In the genomic region with DNA sequence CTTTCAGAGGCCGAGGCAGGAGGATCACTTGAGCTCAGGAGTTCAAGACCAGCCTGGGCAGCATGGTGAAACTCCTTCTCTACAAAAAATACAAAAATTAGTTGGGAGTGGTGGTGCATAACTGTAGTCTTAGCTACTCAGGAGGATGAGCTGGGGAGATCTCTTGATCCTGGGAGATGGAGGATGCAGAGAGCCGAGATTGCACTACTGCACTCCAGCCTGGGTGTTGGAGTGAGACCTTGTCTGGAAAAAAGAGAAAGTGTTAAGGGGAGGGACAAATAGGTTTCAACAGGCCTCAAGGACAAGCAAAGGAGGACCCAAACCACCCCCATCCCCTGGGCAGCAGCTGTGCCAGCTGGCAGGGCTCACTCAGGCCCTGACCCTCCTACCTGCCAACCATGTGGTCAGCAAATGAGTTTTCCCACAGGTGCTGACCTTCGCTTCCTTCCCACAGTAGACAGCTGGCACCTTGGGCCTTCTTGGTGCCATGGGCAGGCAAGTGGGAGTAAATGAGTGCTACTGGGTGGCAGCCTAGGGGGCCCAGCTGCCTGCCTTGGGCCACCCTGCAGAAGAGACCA, we compare ENCODE assay signal across 25 cellular contexts. TPM values are rescaled to one million over a fixed set of nuclear protein-coding genes. Genes with fewer than 3 reads are reported as not detected.
DNase-seq lines count a peak whose midpoint lies in the region; ATAC-seq, FAIRE-seq and TF ChIP-seq lines count a peak whose summit lies in the region.
"Had no signal": no experiment of that assay in that cellular context is flagged by ENCODE, and none has a peak within 500 bp of the region (broad histone marks: within the 10 kb centered on the region; RNA-seq: fewer than 3 reads in every experiment).

No MANE protein-coding gene starts in this region.

- no peak for FAIRE-seq in pancreas (lab: Jason Lieb, UNC)
- FAIRE-seq: A549, D721Med, G401.6, GM12891, GM19239 had no signal

- H3K4me2 ChIP-seq in neuronal stem cell (ENCODE audit: insufficient read depth, low read length, poor library complexity, severe bottlenecking), result no peak overlapping the region
- H3K4me2 ChIP-seq: A549, BLaER1 had no signal

- no peak overlapping the region for H2BK120ac ChIP-seq in neuronal stem cell (ENCODE audit: low read depth, low read length)

- H3K27ac Mint-ChIP-seq in CD8-positive, alpha-beta memory T cell, result no peak overlapping the region
- H3K27ac Mint-ChIP-seq: CD14-positive monocyte; CD4-positive, alpha-beta memory T cell; CD4-positive, CD25-positive, alpha-beta regulatory T cell had no signal

- H2BK15ac ChIP-seq in neuronal stem cell (ENCODE audit: low read length), result no peak overlapping the region

- no peak overlapping the region for H2BK5ac ChIP-seq in neuronal stem cell (ENCODE audit: low read length)

- H3K27ac ChIP-seq in body of pancreas (peak overlapping the region; percentile 87 to 97 (median 88)), neuronal stem cell (replicated peaks; ENCODE audit: low read length) (no peak overlapping the region), pancreas (peak overlapping the region; percentile 65 to 93 (median 80))
- H3K27ac ChIP-seq in CD8-positive, alpha-beta memory T cell (ENCODE audit: low read depth, low read length), result no peak overlapping the region
- H3K27ac ChIP-seq: 22Rv1, A549, BLaER1 had no signal

- TF ChIP-seq CTCF in body of pancreas (IDR thresholded peaks at IDR 0.05) (no peak), pancreas (IDR thresholded peaks at IDR 0.05) (no peak)

- no peak overlapping the region for H4K91ac ChIP-seq in neuronal stem cell (ENCODE audit: low read depth, low read length, poor library complexity)

- H3K9ac ChIP-seq in neuronal stem cell (ENCODE audit: low read depth, low read length, poor library complexity), result no peak overlapping the region
- H3K9ac ChIP-seq: BLaER1 had no signal

- H3K23ac ChIP-seq in neuronal stem cell (ENCODE audit: low read depth, low read length, poor library complexity), result no peak overlapping the region

- peak overlapping the region; percentile 4 to 14 for H3K4me3 ChIP-seq in body of pancreas
- H3K4me3 ChIP-seq in neuronal stem cell (ENCODE audit: low read length in 2 of 2), result no peak overlapping the region
- H3K4me3 ChIP-seq in pancreas, result peak overlapping the region in 3 of 4 donors; percentile 16 to 39 (median 29)
- H3K4me3 ChIP-seq in CD8-positive, alpha-beta memory T cell (ENCODE audit: low read length), result no peak overlapping the region
- H3K4me3 ChIP-seq: A549, BLaER1 had no signal

- no peak overlapping the region for H3K4me3 Mint-ChIP-seq in CD8-positive, alpha-beta memory T cell
- H3K4me3 Mint-ChIP-seq: CD14-positive monocyte; CD4-positive, alpha-beta memory T cell; CD4-positive, CD25-positive, alpha-beta regulatory T cell had no signal

- H3K36me3 Mint-ChIP-seq in CD8-positive, alpha-beta memory T cell, result no peaks in the 10 kb centered on the region
- H3K36me3 Mint-ChIP-seq: CD14-positive monocyte; CD4-positive, alpha-beta memory T cell; CD4-positive, CD25-positive, alpha-beta regulatory T cell had no signal

- H3K4me1 ChIP-seq in body of pancreas, result peaks cover 68% of the 10 kb centered on the region
- H3K4me1 ChIP-seq in neuronal stem cell (ENCODE audit: control insufficient read depth in 2 of 2, insufficient read depth in 1 of 2, low read depth in 1 of 2, low read length in 2 of 2), result no peaks in the 10 kb centered on the region
- peaks cover 4 to 31% (median 4%) of the 10 kb centered on the region in 3 donors for H3K4me1 ChIP-seq in pancreas
- H3K4me1 ChIP-seq in CD8-positive, alpha-beta memory T cell (ENCODE audit: insufficient read depth, low read length), result no peaks in the 10 kb centered on the region
- H3K4me1 ChIP-seq: A549, BE2C, BLaER1 had no signal

- H3K4ac ChIP-seq in neuronal stem cell (ENCODE audit: low read length), result no peak overlapping the region

- H3K4me1 Mint-ChIP-seq in CD8-positive, alpha-beta memory T cell, result no peaks in the 10 kb centered on the region
- H3K4me1 Mint-ChIP-seq: CD14-positive monocyte; CD4-positive, alpha-beta memory T cell; CD4-positive, CD25-positive, alpha-beta regulatory T cell had no signal

- H3K9me3 Mint-ChIP-seq in CD8-positive, alpha-beta memory T cell, result peaks cover 0 to 3% (median 0%) of the 10 kb centered on the region in 5 donors

- H3K9me3 ChIP-seq in body of pancreas (no peaks in the 10 kb centered on the region), neuronal stem cell (replicated peaks in 1 of 2; ENCODE audit: control insufficient read depth in 2 of 2, insufficient read depth in 1 of 2, low read depth in 1 of 2, low read length in 2 of 2) (peaks cover 0 to 5% of the 10 kb centered on the region in 2 donors), pancreas (no peaks in the 10 kb centered on the region)
- H3K9me3 ChIP-seq in CD8-positive, alpha-beta memory T cell (ENCODE audit: low read length), result no peaks in the 10 kb centered on the region
- H3K9me3 ChIP-seq: A549, BE2C, Caco-2 had no signal

- H3K79me1 ChIP-seq in neuronal stem cell (ENCODE audit: low read depth, low read length), result no peaks in the 10 kb centered on the region

- POLR2A ChIA-PET in CD8-positive, alpha-beta memory T cell (lab: Charles Lee), result no interaction called here

- H2BK12ac ChIP-seq in neuronal stem cell (ENCODE audit: low read length), result no peak overlapping the region

- no peak overlapping the region for H3K14ac ChIP-seq in neuronal stem cell (ENCODE audit: low read length)

- ATAC-seq in body of pancreas (peak; percentile 56), pancreas (peak; percentile 41 to 58 (median 47))
- ATAC-seq: A549 had no signal

- WGBS in body of pancreas, 2 donors, result 44 to 52% methylated on average over 3 of the region's 3 CpGs
- WGBS in neuronal stem cell (ENCODE audit: extremely low coverage in 2 of 2, insufficient read length in 2 of 2, insufficient replicate concordance in 1 of 2), 2 donors, result no CpG with 5 or more reads among the region's 3 CpGs
- 35 to 39% methylated on average over 3 of the region's 3 CpGs for WGBS in pancreas, 2 donors

- no peak overlapping the region for H2AFZ ChIP-seq in neuronal stem cell (ENCODE audit: low read length)

- CTCF ChIA-PET in CD8-positive, alpha-beta memory T cell (lab: Charles Lee), result no interaction called here

- H3K27me3 ChIP-seq in body of pancreas, result no peaks in the 10 kb centered on the region
- no peaks in the 10 kb centered on the region for H3K27me3 ChIP-seq in neuronal stem cell (ENCODE audit: control insufficient read depth in 3 of 3, insufficient read depth in 3 of 3, low read depth in 1 of 3, low read length in 3 of 3)
- no peaks in the 10 kb centered on the region for H3K27me3 ChIP-seq in pancreas
- no peaks in the 10 kb centered on the region for H3K27me3 ChIP-seq in CD8-positive, alpha-beta memory T cell (ENCODE audit: insufficient read depth, low read length, poor library complexity, severe bottlenecking)
- H3K27me3 ChIP-seq: BE2C, BLaER1 had no signal

- no peaks in the 10 kb centered on the region for H3K36me3 ChIP-seq in body of pancreas (replicated peaks in 1 of 2; ENCODE audit: insufficient read depth in 1 of 2, low read depth in 2 of 2)
- H3K36me3 ChIP-seq in neuronal stem cell (replicated peaks in 1 of 2; ENCODE audit: control insufficient read depth in 2 of 2, insufficient read depth in 2 of 2, low read length in 2 of 2), result no peaks in the 10 kb centered on the region
- no peaks in the 10 kb centered on the region for H3K36me3 ChIP-seq in pancreas
- H3K36me3 ChIP-seq in CD8-positive, alpha-beta memory T cell (ENCODE audit: insufficient read depth, low read length), result no peaks in the 10 kb centered on the region
- H3K36me3 ChIP-seq: BE2C, BLaER1 had no signal

- intact Hi-C loops in body of pancreas (cut with DNase I), result no loop called here
- intact Hi-C loops in pancreas (cut with DNase I), result no loop called here

- peak; percentile 49 to 92 (median 84) for TF ChIP-seq POLR2A in body of pancreas (IDR thresholded peaks at IDR 0.05)

- H4K8ac ChIP-seq in neuronal stem cell (ENCODE audit: low read depth, low read length), result no peak overlapping the region

- peaks cover 0 to 4% of the 10 kb centered on the region in 2 donors for H3K27me3 Mint-ChIP-seq in CD8-positive, alpha-beta memory T cell

- no peak overlapping the region for H3K18ac ChIP-seq in neuronal stem cell (ENCODE audit: low read length)

- peak; percentile 95 to 97 (median 96) for DNase-seq in body of pancreas
- no peak for DNase-seq in neuronal stem cell (ENCODE audit: low spot score)
- DNase-seq in pancreas, result peak; percentile 83 to 97 (median 96)
- peak; percentile 15 for DNase-seq in ureter (ENCODE audit: low spot score)
- no peak for DNase-seq in activated gamma-delta T cell treated with Interleukin-2 at 50 U/mL for 16 hours
- DNase-seq in central memory CD4-positive, alpha-beta T cell, result no peak
- DNase-seq in CD8-positive, alpha-beta memory T cell, result no peak
- DNase-seq in DMS53 (lab: John Stamatoyannopoulos, UW), result no peak
- DNase-seq: BE2C; C1 segment of cervical spinal cord; Caco-2; Calu3; CD4-positive, alpha-beta memory T cell; CD4-positive, CD25-positive, alpha-beta regulatory T cell; DMS79; GF-D8 had no signal

- peak overlapping the region; percentile 8 for H2AK5ac ChIP-seq in neuronal stem cell (ENCODE audit: low read depth, low read length)

RNA-seq across cellular contexts. Expression of gene PNLIPRP2, which starts 5.5 kb away (rescaled TPM):
- 1,000 to 10,000 TPM in 1 of 2 donors, 100 to 1,000 TPM in 1; 455 to 2,069 TPM for total RNA-seq in body of pancreas
- 0.29 TPM for polyA plus RNA-seq in neuronal stem cell (2013, experiment 1 of 2)
- 0.29 TPM for polyA plus RNA-seq in neuronal stem cell (2013, experiment 2 of 2)
- total RNA-seq in pancreas, result 1,000 to 10,000 TPM in 5 of 6 donors, 100 to 1,000 TPM in 1; 455 to 7,545 (median 2,236) TPM
- polyA plus RNA-seq in pancreas, result 1,000 to 10,000 TPM; 1,594 to 2,679 TPM
- not detected for total RNA-seq in ureter
- not detected for total RNA-seq in CD8-positive, alpha-beta memory T cell
- polyA plus RNA-seq in CD8-positive, alpha-beta memory T cell, result not detected
- total RNA-seq: A172; Calu3; CD4-positive, alpha-beta memory T cell; CD4-positive, CD25-positive, alpha-beta regulatory T cell had no signal
- polyA plus RNA-seq: CD14-positive monocyte; CD4-positive, alpha-beta memory T cell; CD4-positive, CD25-positive, alpha-beta regulatory T cell had no signal

RNA-seq across cellular contexts. Expression of gene PNLIPRP1, which starts 24.5 kb away (rescaled TPM):
- 1,000 to 10,000 TPM; 3,318 to 4,534 TPM for total RNA-seq in body of pancreas
- polyA plus RNA-seq in neuronal stem cell (2013, experiment 1 of 2), result not detected
- polyA plus RNA-seq in neuronal stem cell (2013, experiment 2 of 2), result not detected
- total RNA-seq in pancreas, result 1,000 to 10,000 TPM; 4,088 to 8,927 (median 4,675) TPM
- 1,000 to 10,000 TPM; 3,212 to 6,957 TPM for polyA plus RNA-seq in pancreas
- not detected for total RNA-seq in ureter
- not detected for total RNA-seq in CD8-positive, alpha-beta memory T cell
- not detected for polyA plus RNA-seq in CD8-positive, alpha-beta memory T cell
- total RNA-seq: A172; Caco-2; Calu3; CD4-positive, alpha-beta memory T cell; CD4-positive, CD25-positive, alpha-beta regulatory T cell had no signal
- polyA plus RNA-seq: A549; CD14-positive monocyte; CD4-positive, alpha-beta memory T cell; CD4-positive, CD25-positive, alpha-beta regulatory T cell had no signal

Comparison
In these comparisons a context has a peak if more than half of its experiments do, and no peak if none do; other contexts are left out.
1. DNase-seq: peak in body of pancreas (4 of 4), pancreas (6 of 6) and ureter (single experiment); none in neuronal stem cell (single experiment), activated gamma-delta T cell treated with Interleukin-2 at 50 U/mL for 16 hours (single experiment), central memory CD4-positive, alpha-beta T cell (single experiment), CD8-positive, alpha-beta memory T cell (0 of 5) and DMS53 (single experiment).
2. H3K27ac ChIP-seq: peak in body of pancreas (4 of 4) and pancreas (4 of 4); none in neuronal stem cell (single experiment) and CD8-positive, alpha-beta memory T cell (single experiment).
3. H3K4me3 ChIP-seq: peak in body of pancreas (2 of 2) and pancreas (3 of 4); none in neuronal stem cell (0 of 2) and CD8-positive, alpha-beta memory T cell (single experiment).
4. RNA of gene PNLIPRP2, which starts 5.5 kb away (total RNA-seq): 455 to 7,545 TPM in pancreas and 455 to 2,069 TPM in body of pancreas; not detected in ureter (single experiment) and not detected in CD8-positive, alpha-beta memory T cell; every median in the first group is over 100 times any median in the second.
5. RNA of gene PNLIPRP1, which starts 24.5 kb away (total RNA-seq): 4,088 to 8,927 TPM in pancreas and 3,318 to 4,534 TPM in body of pancreas; not detected in CD8-positive, alpha-beta memory T cell and not detected in ureter (single experiment); every median in the first group is over 1,000 times any median in the second.